ENCODE assay signal across 8 cellular contexts in the genomic region with DNA sequence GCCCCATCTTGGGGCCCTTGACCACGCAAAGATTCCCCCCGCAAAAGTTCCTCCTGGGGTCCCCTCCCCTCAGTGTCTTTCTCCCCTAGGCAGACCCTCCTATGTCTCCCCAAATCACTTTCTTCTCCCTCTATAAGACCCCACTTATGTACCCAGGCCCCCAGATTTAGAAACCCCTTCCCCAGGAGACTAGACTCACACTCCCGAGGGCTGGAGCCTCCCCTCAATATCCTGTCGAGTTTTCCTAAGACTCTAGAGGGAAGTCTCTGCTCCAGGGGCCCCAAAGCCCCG. TPM values are rescaled to one million over a fixed set of nuclear protein-coding genes. Genes with fewer than 3 reads are reported as not detected.
DNase-seq lines count a peak whose midpoint lies in the region; ATAC-seq and TF ChIP-seq lines count a peak whose summit lies in the region.

No MANE protein-coding gene starts in this region.

- peak overlapping the region; percentile 99 for H3K4me3 Mint-ChIP-seq in Caco-2 (ENCODE audit: unreplicated experiment)
- peak overlapping the region; percentile 95 for H3K4me3 Mint-ChIP-seq in osteocyte (ENCODE audit: unreplicated experiment)

- no TSS peak for BruUV-seq in Caco-2 (replicated peaks; lab: Mats Ljungman, UMichigan)

- H3K4me1 ChIP-seq in Caco-2, result peaks cover 31% of the 10 kb centered on the region

- H3K36me3 Mint-ChIP-seq in Caco-2 (ENCODE audit: insufficient read depth, unreplicated experiment), result peaks cover 69% of the 10 kb centered on the region
- H3K36me3 Mint-ChIP-seq in osteocyte (ENCODE audit: unreplicated experiment), result peaks cover 23% of the 10 kb centered on the region

- CTCF ChIA-PET in Caco-2 (lab: Charles Lee), result interaction anchor here (1.2 kb wide), 1 partner anchor 11 kb away, joined by 3 read pairs; no protein-coding TSS in a partner anchor

- peak overlapping the region; percentile 99 for H3K27ac Mint-ChIP-seq in Caco-2 (ENCODE audit: unreplicated experiment)
- H3K27ac Mint-ChIP-seq in osteocyte (ENCODE audit: unreplicated experiment), result peak overlapping the region; percentile 99

- POLR2A ChIA-PET in Caco-2 (lab: Charles Lee), result no interaction called here

- TF ChIP-seq CTCF in Caco-2 (IDR thresholded peaks at IDR 0.05; ENCODE audit: insufficient read depth in 1 of 2, low read depth in 1 of 2, low read length in 1 of 2, severe bottlenecking in 1 of 2, unreplicated experiment in 1 of 2), result no peak
- no peak for TF ChIP-seq CTCF in osteocyte (IDR thresholded peaks at IDR 0.05)

- no peak for ATAC-seq in GM21447 (IDR thresholded peaks at IDR 0.05; ENCODE audit: unreplicated experiment)

- H3K36me3 ChIP-seq in Caco-2 (ENCODE audit: control insufficient read depth, insufficient read depth, low read length), result peaks cover 15% of the 10 kb centered on the region

- H3K4me3 ChIP-seq in Caco-2 (ENCODE audit: low read depth, low read length), result peak overlapping the region; percentile 84

- H3K4me1 Mint-ChIP-seq in Caco-2 (ENCODE audit: low read depth, unreplicated experiment), result peaks cover 45% of the 10 kb centered on the region
- peaks cover 43% of the 10 kb centered on the region for H3K4me1 Mint-ChIP-seq in osteocyte (ENCODE audit: unreplicated experiment)

- intact Hi-C loops in Caco-2 (cut with micrococcal nuclease; ENCODE audit: unreplicated experiment), result loop anchor here (2.0 kb wide), 1 partner anchor 34 kb away; no protein-coding TSS in a partner anchor

- no peaks in the 10 kb centered on the region for H3K9me3 Mint-ChIP-seq in Caco-2 (ENCODE audit: unreplicated experiment)
- H3K9me3 Mint-ChIP-seq in osteocyte (ENCODE audit: unreplicated experiment), result no peaks in the 10 kb centered on the region

- H3K27me3 Mint-ChIP-seq in Caco-2 (ENCODE audit: insufficient read depth, unreplicated experiment), result no peaks in the 10 kb centered on the region
- no peaks in the 10 kb centered on the region for H3K27me3 Mint-ChIP-seq in osteocyte (ENCODE audit: unreplicated experiment)

- peak overlapping the region; percentile 99 for H3K27ac ChIP-seq in epithelial cell of prostate

- no peaks in the 10 kb centered on the region for H3K27me3 ChIP-seq in Caco-2 (replicated peaks; ENCODE audit: control insufficient read depth, insufficient read depth, low read length)

- DNase-seq in Caco-2, result no peak
- DNase-seq in OCI-M1 (lab: John Stamatoyannopoulos, UW), result peak; percentile 77
- DNase-seq in epithelial cell of prostate (ENCODE audit: low read depth, low spot score), result no peak
- no peak for DNase-seq in osteocyte (ENCODE audit: extremely low spot score, unreplicated experiment)
- DNase-seq in SKM-1 treated with dmso at 0.1 percent for 144 hours (lab: John Stamatoyannopoulos, UW; ENCODE audit: unreplicated experiment), result no peak
- DNase-seq in NCI-H2107 (lab: John Stamatoyannopoulos, UW), result no peak
- DNase-seq in KG1 (lab: John Stamatoyannopoulos, UW), result no peak

- no peaks in the 10 kb centered on the region for H3K9me3 ChIP-seq in Caco-2

RNA-seq across cellular contexts. Expression of a gene that starts 1.4 kb away (rescaled TPM):
- total RNA-seq in Caco-2 (2022), result 497 and 512 TPM in 2 replicates
- 313 and 354 TPM in 2 replicates for total RNA-seq in osteocyte

RNA-seq across cellular contexts. Expression of a gene that starts 40.7 kb away (rescaled TPM):
- total RNA-seq in Caco-2 (2022) (151 and 162 TPM in 2 replicates), osteocyte (87.1 and 93.5 TPM in 2 replicates)

RNA-seq across cellular contexts. Expression of a gene that starts 41.1 kb away (rescaled TPM):
- 30.6 and 33.1 TPM in 2 replicates for total RNA-seq in Caco-2 (2022)
- total RNA-seq in osteocyte, result 34.0 and 37.7 TPM in 2 replicates
